Comparison of ENCODE assay signal across 12 cellular contexts in genomic region chr6:72524011-72524645, GRCh38.
DNase-seq lines count a peak whose midpoint lies in the region; ATAC-seq and TF ChIP-seq lines count a peak whose summit lies in the region.
"Had no signal": no experiment of that assay in that cellular context is flagged by ENCODE, and none has a peak within 500 bp of the region (broad histone marks: within the 10 kb centered on the region; RNA-seq: fewer than 3 reads in every experiment).

No MANE protein-coding gene starts in this region.

- H3K4me1 ChIP-seq in gastroesophageal sphincter (no peaks in the 10 kb centered on the region), spleen (no peaks in the 10 kb centered on the region)

- no peaks in the 10 kb centered on the region for H3K9me3 Mint-ChIP-seq in memory B cell
- no peaks in the 10 kb centered on the region for H3K9me3 Mint-ChIP-seq in endothelial cell (ENCODE audit: unreplicated experiment)

- peak; percentile 41 for ATAC-seq in HG03060 (IDR thresholded peaks at IDR 0.05; ENCODE audit: low read depth, unreplicated experiment)
- ATAC-seq in memory B cell (ENCODE audit: low read depth): peak; percentile 21
- ATAC-seq in gastroesophageal sphincter: no peak

- no peak for TF ChIP-seq CTCF in gastroesophageal sphincter (IDR thresholded peaks at IDR 0.05)
- TF ChIP-seq CTCF in endothelial cell (IDR thresholded peaks at IDR 0.05; ENCODE audit: unreplicated experiment): no peak
- TF ChIP-seq CTCF in spleen (IDR thresholded peaks at IDR 0.05 in 8 of 11, conservative IDR thresholded peaks at IDR 0.05 in 3 of 11): no peak

- H3K36me3 ChIP-seq in gastroesophageal sphincter (no peaks in the 10 kb centered on the region), spleen (no peaks in the 10 kb centered on the region)

- H3K27ac Mint-ChIP-seq in memory B cell: no peak overlapping the region
- no peak overlapping the region for H3K27ac Mint-ChIP-seq in endothelial cell (ENCODE audit: unreplicated experiment)

- no peak overlapping the region for H3K4me3 ChIP-seq in gastroesophageal sphincter
- H3K4me3 ChIP-seq in spleen: no peak overlapping the region

- WGBS in gastroesophageal sphincter (ENCODE audit: low coverage in 1 of 2), 2 donors: 73 to 84% methylated on average over 2 to 3 of the region's 6 CpGs
- 58 to 76% (median 67%) methylated on average over 6 of the region's 6 CpGs for WGBS in spleen, 5 donors

- H3K27ac ChIP-seq in gastroesophageal sphincter: no peak overlapping the region
- H3K27ac ChIP-seq in spleen: no peak overlapping the region

- no peaks in the 10 kb centered on the region for H3K36me3 Mint-ChIP-seq in memory B cell
- H3K36me3 Mint-ChIP-seq in endothelial cell (ENCODE audit: low read depth, unreplicated experiment): no peaks in the 10 kb centered on the region

- H3K27me3 Mint-ChIP-seq in memory B cell (peaks cover 8% of the 10 kb centered on the region), endothelial cell (ENCODE audit: unreplicated experiment) (no peaks in the 10 kb centered on the region)

- TF ChIP-seq EP300 in gastroesophageal sphincter (IDR thresholded peaks at IDR 0.05): no peak

- H3K4me3 Mint-ChIP-seq in memory B cell (no peak overlapping the region), endothelial cell (ENCODE audit: unreplicated experiment) (no peak overlapping the region)

- H3K4me1 Mint-ChIP-seq in memory B cell (peaks cover 2% of the 10 kb centered on the region), endothelial cell (ENCODE audit: unreplicated experiment) (no peaks in the 10 kb centered on the region)

- H3K27me3 ChIP-seq in gastroesophageal sphincter: no peaks in the 10 kb centered on the region
- H3K27me3 ChIP-seq in spleen (replicated peaks in 1 of 7): no peaks in the 10 kb centered on the region

- no peaks in the 10 kb centered on the region for H3K9me3 ChIP-seq in gastroesophageal sphincter
- no peaks in the 10 kb centered on the region for H3K9me3 ChIP-seq in spleen

- intact Hi-C loops in spleen (cut with DNase I; ENCODE audit: low total_unique reads): no loop called here

- TF ChIP-seq POLR2A in gastroesophageal sphincter (IDR thresholded peaks at IDR 0.05) (no peak), spleen (IDR thresholded peaks at IDR 0.05) (no peak)

- DNase-seq in NCI-H1417 (lab: John Stamatoyannopoulos, UW) (peak; percentile 29 to 86 (median 67)), NCI-H1417 treated with DMSO at 0.1 percent for 48 hours (lab: John Stamatoyannopoulos, UW) (no peak), NCI-H345 (lab: John Stamatoyannopoulos, UW) (peak; percentile 91), memory B cell (ENCODE audit: low spot score in 2 of 2) (no peak), endothelial cell (ENCODE audit: low spot score) (no peak), spleen (no peak)
- DNase-seq: activated T-cell treated with anti-CD3 and anti-CD28 coated beads, Interleukin-2, amount 50 U/mL, for 1 hour; DMS79 treated with DMSO at 0.1 percent for 48 hours; mesendoderm; stimulated activated CD4-positive, alpha-beta T cell treated with anti-CD3 and anti-CD28 coated beads, Interleukin-4, amount 100 ng/mL, for 24 hours had no signal

Comparison
In these comparisons a context has a peak if more than half of its experiments do, and no peak if none do; other contexts are left out.
1. DNase-seq: peak in NCI-H1417 (3 of 3) and NCI-H345 (single experiment); none in NCI-H1417 treated with DMSO at 0.1 percent for 48 hours (single experiment), memory B cell (0 of 2), endothelial cell (single experiment) and spleen (single experiment).